ENCODE assay signal across 10 cellular contexts in genomic region chr1:181318858-181319235, GRCh38.
DNase-seq lines count a peak whose midpoint lies in the region; ATAC-seq and TF ChIP-seq lines count a peak whose summit lies in the region.
"Had no signal": no experiment of that assay in that cellular context is flagged by ENCODE, and none has a peak within 500 bp of the region (broad histone marks: within the 10 kb centered on the region; RNA-seq: fewer than 3 reads in every experiment).

No MANE protein-coding gene starts in this region.

- H3K27ac ChIP-seq in HUES64 (ENCODE audit: low read depth, low read length): no peak overlapping the region

- TF ChIP-seq CTCF in fibroblast of mammary gland (conservative IDR thresholded peaks at IDR 0.05; ENCODE audit: control insufficient read depth, insufficient read depth, low read depth, low read length): no peak

- no peaks in the 10 kb centered on the region for H3K36me3 ChIP-seq in HUES64 (ENCODE audit: insufficient read depth, low read length)

- ATAC-seq in GM18867 (IDR thresholded peaks at IDR 0.05; ENCODE audit: unreplicated experiment): no peak

- H3K9ac ChIP-seq in HUES64 (ENCODE audit: low read depth, low read length): no peak overlapping the region

- H3K4me3 ChIP-seq in HUES64 (ENCODE audit: low read length) (peak overlapping the region; percentile 58), fibroblast of mammary gland (ENCODE audit: control insufficient read depth, low read depth, low read length) (no peak overlapping the region)

- DNase-seq in activated CD8-positive, alpha-beta memory T cell treated with anti-CD3 and anti-CD28 coated beads, Interleukin-2, amount 50 U/mL, for 48 hours: peak; percentile 62
- DNase-seq in fibroblast of mammary gland (ENCODE audit: low read depth) (peak; percentile 62), occipital lobe (lab: John Stamatoyannopoulos, UW) (no peak), NOMO-1 treated with dmso at 0.1 percent for 144 hours (lab: John Stamatoyannopoulos, UW; ENCODE audit: unreplicated experiment) (no peak)
- DNase-seq in stimulated activated CD4-positive, alpha-beta T cell treated with anti-CD3 and anti-CD28 coated beads, Interleukin-2, amount 100 ng/mL, for 24 hours: peak; percentile 19 to 27
- DNase-seq: KG1, Right ventricle myocardium superior, small intestine had no signal

- H3K4me1 ChIP-seq in HUES64 (ENCODE audit: insufficient read depth, low read length): peaks cover 8% of the 10 kb centered on the region; the same call in 1 of the 2 replicates

- 22% methylated on average over 12 of the region's 12 CpGs for WGBS in HUES64

- no peaks in the 10 kb centered on the region for H3K9me3 ChIP-seq in HUES64 (ENCODE audit: insufficient read depth, low read depth, low read length)

- H3K27me3 ChIP-seq in HUES64 (ENCODE audit: insufficient read depth, low read length): peaks cover 84% of the 10 kb centered on the region

Comparison
In these comparisons a context has a peak if more than half of its experiments do, and no peak if none do; other contexts are left out.
1. DNase-seq: peak in activated CD8-positive, alpha-beta memory T cell treated with anti-CD3 and anti-CD28 coated beads, Interleukin-2, amount 50 U/mL, for 48 hours (single experiment), fibroblast of mammary gland (single experiment) and stimulated activated CD4-positive, alpha-beta T cell treated with anti-CD3 and anti-CD28 coated beads, Interleukin-2, amount 100 ng/mL, for 24 hours (2 of 2); none in occipital lobe (single experiment) and NOMO-1 treated with dmso at 0.1 percent for 144 hours (single experiment).